ENCODE assay signal across 1 cellular context in genomic region chr9:89400398-89401116, GRCh38.
TF ChIP-seq lines count a peak whose summit lies in the region.

No MANE protein-coding gene starts in this region.

TF ChIP-seq in SK-N-SH, 30 proteins besides CTCF, POLR2A, EP300 and RAD21 (continued from another document):
- TF ChIP-seq IRF3 (IDR thresholded peaks at IDR 0.05; ENCODE audit: low read depth, low read length) (no peak), MAX (IDR thresholded peaks at IDR 0.05; ENCODE audit: low read depth) (no peak), SMC3 (IDR thresholded peaks at IDR 0.05; ENCODE audit: low read depth, low read length) (no peak), EZH2phosphoT487 (IDR thresholded peaks at IDR 0.05; ENCODE audit: borderline replicate concordance, low read depth) (no peak), FOSL2 (IDR thresholded peaks at IDR 0.05; ENCODE audit: borderline replicate concordance, low read depth) (no peak), POLR2AphosphoS5 (IDR thresholded peaks at IDR 0.05; ENCODE audit: low read depth, low read length) (no peak)
